ENCODE assay signal across 1 cellular context in genomic region chr2:64093341-64093740, GRCh38.
TF ChIP-seq lines count a peak whose summit lies in the region.

No MANE protein-coding gene starts in this region.

TF ChIP-seq in GM12878, 131 proteins besides CTCF, POLR2A, EP300 and RAD21:
- TF ChIP-seq KDM1A (IDR thresholded peaks at IDR 0.05; ENCODE audit: borderline replicate concordance) (no peak), YBX1 (IDR thresholded peaks at IDR 0.05) (no peak), LARP7 (IDR thresholded peaks at IDR 0.05) (no peak), SRF (IDR thresholded peaks at IDR 0.05; ENCODE audit: low read depth in 2 of 2, low read length in 2 of 2) (no peak), RFX5 (IDR thresholded peaks at IDR 0.05; ENCODE audit: low read depth, low read length) (no peak), TCF12 (IDR thresholded peaks at IDR 0.05; ENCODE audit: low read depth, low read length) (no peak), USF2 (IDR thresholded peaks at IDR 0.05; ENCODE audit: borderline replicate concordance, low read depth, low read length) (no peak), ZZZ3 (IDR thresholded peaks at IDR 0.05; ENCODE audit: control insufficient read depth, insufficient read length, low read depth) (no peak), ZNF24 (IDR thresholded peaks at IDR 0.05) (no peak), MYC (IDR thresholded peaks at IDR 0.05; ENCODE audit: insufficient read depth, insufficient read length, insufficient replicate concordance, low read length, severe bottlenecking) (no peak), MEF2A (IDR thresholded peaks at IDR 0.05; ENCODE audit: insufficient read depth, low read depth, low read length) (no peak), BACH1 (IDR thresholded peaks at IDR 0.05; ENCODE audit: borderline replicate concordance) (no peak), PAX5 (IDR thresholded peaks at IDR 0.05; ENCODE audit: borderline replicate concordance, low read depth, low read length) (no peak)
TF ChIP-seq in GM12878: peak in this region for 0.
